Comparison of ENCODE assay signal across 28 cellular contexts in genomic region chr10:725786-726185, GRCh38. TPM values are rescaled to one million over a fixed set of nuclear protein-coding genes. Genes with fewer than 3 reads are reported as not detected.
A peak's percentile ranks its signal among the peaks of the same experiment; 100 is the strongest.
DNase-seq lines count a peak whose midpoint lies in the region; ATAC-seq and TF ChIP-seq lines count a peak whose summit lies in the region.
"Had no signal": no experiment of that assay in that cellular context is flagged by ENCODE, and none has a peak within 500 bp of the region (broad histone marks: within the 10 kb centered on the region; RNA-seq: fewer than 3 reads in every experiment).

No MANE protein-coding gene starts in this region.

- no peaks in the 10 kb centered on the region for H3K36me3 ChIP-seq in spleen
- H3K36me3 ChIP-seq: breast epithelium, MG63, tibial artery had no signal

- 67 to 77% (median 72%) methylated on average over 9 to 11 of the region's 11 CpGs for WGBS in spleen, 5 donors

- no peak overlapping the region for H3K27ac ChIP-seq in spleen
- H3K27ac ChIP-seq: breast epithelium, foreskin keratinocyte, SK-N-MC, tibial artery had no signal

- intact Hi-C loops in sciatic nerve (cut with DNase I) (no loop called here), spleen (cut with DNase I; ENCODE audit: low total_unique reads) (no loop called here)

- DNase-seq in EH (ENCODE audit: low read depth) (peak; percentile 39), HFF-Myc (ENCODE audit: extremely low read depth, low read depth) (peak; percentile 2), fibroblast of peridontal ligament (ENCODE audit: extremely low read depth) (peak; percentile 2), sciatic nerve (ENCODE audit: low spot score) (no peak), spleen (no peak), glutamatergic neuron (no peak)
- DNase-seq: activated CD4-positive, alpha-beta memory T cell treated with anti-CD3 and anti-CD28 coated beads for 36 hours; activated CD8-positive, alpha-beta memory T cell treated with anti-CD3 and anti-CD28 coated beads, Interleukin-2, amount 50 U/mL, for 4 hours; activated naive CD4-positive, alpha-beta T cell treated with anti-CD3 and anti-CD28 coated beads, Interleukin-2, amount 50 U/mL, for 16 hours; amygdala; CD4-positive, CD25-positive, alpha-beta regulatory T cell; effector CD4-positive, alpha-beta T cell; foreskin keratinocyte; KG1; MG63; naive B cell; NCI-H1417; NCI-H2081; NCI-H748 treated with DMSO at 0.1 percent for 48 hours; nucleus accumbens; tibial artery had no signal

- no peak overlapping the region for H3K27ac Mint-ChIP-seq in glutamatergic neuron (ENCODE audit: unreplicated experiment)
- H3K27ac Mint-ChIP-seq: activated CD4-positive, alpha-beta memory T cell treated with anti-CD3 and anti-CD28 coated beads for 36 hours; activated T-helper 17 cell treated with anti-CD3 and anti-CD28 coated beads, Interleukin-2, amount 50 U/mL, for 72 hours; CD4-positive, CD25-positive, alpha-beta regulatory T cell; mesothelial cell of epicardium; stimulated activated naive CD8-positive, alpha-beta T cell treated with anti-CD3 and anti-CD28 coated beads, Interleukin-15, Interleukin-2, amounts not matched to agents 100 ng/mL and 50 ng/mL, for 24 hours had no signal

- peak; percentile 70 for ATAC-seq in sciatic nerve
- ATAC-seq in HG03354 (IDR thresholded peaks at IDR 0.05; ENCODE audit: poor library complexity, severe bottlenecking, unreplicated experiment): no peak
- ATAC-seq: activated T-helper 17 cell treated with anti-CD3 and anti-CD28 coated beads, Interleukin-2, amount 50 U/mL, for 72 hours; foreskin keratinocyte; left lobe of liver had no signal

- peaks cover 0 to 5% (median 0%) of the 10 kb centered on the region in 8 donors for H3K9me3 ChIP-seq in spleen
- H3K9me3 ChIP-seq: breast epithelium, MG63, tibial artery had no signal

- H3K4me1 ChIP-seq in spleen: no peaks in the 10 kb centered on the region
- H3K4me1 ChIP-seq: breast epithelium, foreskin keratinocyte, tibial artery had no signal

- TF ChIP-seq CTCF in HFF-Myc (IDR thresholded peaks at IDR 0.05; ENCODE audit: low read depth, low read length, missing control alignments) (no peak), spleen (IDR thresholded peaks at IDR 0.05 in 8 of 11, conservative IDR thresholded peaks at IDR 0.05 in 3 of 11) (no peak), glutamatergic neuron (IDR thresholded peaks at IDR 0.05; ENCODE audit: partially characterized antibody, unreplicated experiment) (no peak)

- peaks cover 6% of the 10 kb centered on the region for H3K9me3 Mint-ChIP-seq in glutamatergic neuron (ENCODE audit: unreplicated experiment)
- H3K9me3 Mint-ChIP-seq: activated CD4-positive, alpha-beta memory T cell treated with anti-CD3 and anti-CD28 coated beads for 36 hours; activated T-helper 17 cell treated with anti-CD3 and anti-CD28 coated beads, Interleukin-2, amount 50 U/mL, for 72 hours had no signal

- H3K4me3 ChIP-seq in HFF-Myc (replicated peaks; ENCODE audit: low read depth, low read length): no peak overlapping the region
- H3K4me3 ChIP-seq in spleen: no peak overlapping the region
- H3K4me3 ChIP-seq: breast epithelium, MG63, SK-N-MC, tibial artery had no signal

- no peak overlapping the region for H3K4me3 Mint-ChIP-seq in glutamatergic neuron (ENCODE audit: unreplicated experiment)
- H3K4me3 Mint-ChIP-seq: activated CD4-positive, alpha-beta memory T cell treated with anti-CD3 and anti-CD28 coated beads for 36 hours; activated T-helper 17 cell treated with anti-CD3 and anti-CD28 coated beads, Interleukin-2, amount 50 U/mL, for 72 hours; CD4-positive, CD25-positive, alpha-beta regulatory T cell; mesothelial cell of epicardium; stimulated activated naive CD8-positive, alpha-beta T cell treated with anti-CD3 and anti-CD28 coated beads, Interleukin-15, Interleukin-2, amounts not matched to agents 100 ng/mL and 50 ng/mL, for 24 hours had no signal

- H3K27me3 Mint-ChIP-seq in glutamatergic neuron (ENCODE audit: unreplicated experiment): peaks cover 8% of the 10 kb centered on the region
- H3K27me3 Mint-ChIP-seq: CD4-positive, CD25-positive, alpha-beta regulatory T cell; stimulated activated naive CD8-positive, alpha-beta T cell treated with anti-CD3 and anti-CD28 coated beads, Interleukin-15, Interleukin-2, amounts not matched to agents 100 ng/mL and 50 ng/mL, for 24 hours had no signal

- no peak for TF ChIP-seq POLR2A in spleen (IDR thresholded peaks at IDR 0.05)

- H3K4me1 Mint-ChIP-seq in glutamatergic neuron (ENCODE audit: low read depth, unreplicated experiment): no peaks in the 10 kb centered on the region
- H3K4me1 Mint-ChIP-seq: activated T-helper 17 cell treated with anti-CD3 and anti-CD28 coated beads, Interleukin-2, amount 50 U/mL, for 72 hours; CD4-positive, CD25-positive, alpha-beta regulatory T cell had no signal

- peaks cover 0 to 26% (median 0%) of the 10 kb centered on the region in 7 donors for H3K27me3 ChIP-seq in spleen (replicated peaks in 1 of 7)
- H3K27me3 ChIP-seq: breast epithelium, foreskin keratinocyte, MG63 had no signal

- peaks cover 11% of the 10 kb centered on the region for H3K36me3 Mint-ChIP-seq in glutamatergic neuron (ENCODE audit: unreplicated experiment)
- H3K36me3 Mint-ChIP-seq: activated CD4-positive, alpha-beta memory T cell treated with anti-CD3 and anti-CD28 coated beads for 36 hours; CD4-positive, CD25-positive, alpha-beta regulatory T cell; mesothelial cell of epicardium had no signal

RNA-seq across cellular contexts. Expression of gene DIP2C, which starts 36.3 kb away (rescaled TPM):
- total RNA-seq in sciatic nerve: 38.7 TPM
- 10 to 100 TPM in 4 of 7 donors, 1 to 10 TPM in 3; 6.9 to 13.1 (median 10.3) TPM for total RNA-seq in spleen
- 1 to 10 TPM; 2.2 to 3.4 (median 3.2) TPM for polyA plus RNA-seq in spleen
- 52.6 TPM for total RNA-seq in glutamatergic neuron (ENCODE audit: unreplicated experiment)

Comparison
In these comparisons a context has a peak if more than half of its experiments do, and no peak if none do; other contexts are left out.
1. DNase-seq: peak in EH (single experiment), HFF-Myc (single experiment) and fibroblast of peridontal ligament (single experiment); none in sciatic nerve (single experiment), spleen (single experiment) and glutamatergic neuron (single experiment).